Comparison of ENCODE assay signal across 28 cellular contexts in the genomic region with DNA sequence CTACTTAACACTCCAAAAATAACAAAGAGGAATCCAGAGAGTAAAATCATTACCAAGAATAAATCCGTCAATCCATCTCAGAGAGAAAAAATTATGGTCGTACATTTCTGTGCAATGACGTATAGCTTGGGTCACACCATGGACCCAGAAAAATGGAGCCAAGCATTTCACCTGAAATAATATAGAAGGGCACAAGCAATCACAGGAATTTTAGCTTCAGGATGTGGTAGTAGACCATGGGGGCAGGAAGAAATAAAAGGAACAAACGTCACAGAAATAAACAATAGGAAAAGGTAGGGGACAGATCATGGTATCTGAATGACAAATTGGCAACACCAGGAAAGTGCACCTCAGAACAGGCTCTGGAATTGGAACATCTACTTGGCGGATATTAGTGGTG.
"Had no signal": no experiment of that assay in that cellular context is flagged by ENCODE, and none has a peak within 500 bp of the region (broad histone marks: within the 10 kb centered on the region; RNA-seq: fewer than 3 reads in every experiment).

No MANE protein-coding gene starts in this region.

- H3K4me1 ChIP-seq: stomach, suprapubic skin, testis, thyroid gland, tibial nerve, transverse colon, upper lobe of left lung, upper lobe of right lung, uterus had no signal

- DNase-seq: stimulated activated CD4-positive, alpha-beta T cell treated with anti-CD3 and anti-CD28 coated beads, Interleukin-2, amount 100 ng/mL, for 48 hours; stimulated activated CD4-positive, alpha-beta T cell treated with anti-CD3 and anti-CD28 coated beads, Interleukin-4, amount 100 ng/mL, for 1 hour; stimulated activated CD4-positive, alpha-beta T cell treated with anti-CD3 and anti-CD28 coated beads, Interleukin-4, amount 100 ng/mL, for 24 hours; stimulated activated CD4-positive, alpha-beta T cell treated with anti-CD3 and anti-CD28 coated beads, Interleukin-4, amount 100 ng/mL, for 4 hours; stimulated activated CD8-positive, alpha-beta memory T cell treated with anti-CD3 and anti-CD28 coated beads, Interleukin-4, amount 100 ng/mL, for 48 hours; stimulated activated naive B cell treated with anti-CD40 and anti-IgM and Interleukin-4, amounts not matched to agents 10 μg/mL and 1 μg/mL and 100 μg/mL, for 72 hours; stimulated activated naive CD4-positive, alpha-beta T cell; stimulated activated naive CD4-positive, alpha-beta T cell treated with Interleukin-2 at 50 U/mL for 16 hours; stimulated activated naive CD8-positive, alpha-beta T cell treated with anti-CD3 and anti-CD28 coated beads, Interleukin-15, amount 100 ng/mL, for 72 hours; stimulated activated naive CD8-positive, alpha-beta T cell treated with anti-CD3 and anti-CD28 coated beads, Interleukin-15, Interleukin-2, amounts not matched to agents 100 U/mL and 50 U/mL, for 24 hours; stomach; substantia nigra; testis; thyroid gland; tibial artery; transverse colon; trophoblast cell; upper lobe of left lung; upper lobe of right lung; uterus had no signal

- H3K27me3 ChIP-seq: stomach, suprapubic skin, testis, thyroid gland, tibial artery, tibial nerve, transverse colon, upper lobe of left lung, upper lobe of right lung, uterus, vagina had no signal

- H3K4me3 Mint-ChIP-seq: stimulated activated effector memory CD8-positive, alpha-beta T cell treated with anti-CD3 and anti-CD28 coated beads, Interleukin-12 subunit alpha, Interleukin-12 subunit beta, amount 100 ng/mL, for 72 hours; stimulated activated memory B cell treated with anti-CD40 and anti-IgM and Interleukin-4, amounts not matched to agents 10 μg/mL and 1 μg/mL and 100 μg/mL, for 72 hours; stimulated activated naive B cell treated with anti-CD40 and anti-IgM and Interleukin-4, amounts not matched to agents 10 μg/mL and 1 μg/mL and 100 μg/mL, for 72 hours; stimulated activated naive CD8-positive, alpha-beta T cell treated with anti-CD3 and anti-CD28 coated beads, Interleukin-15, amount 100 ng/mL, for 72 hours; stimulated activated naive CD8-positive, alpha-beta T cell treated with anti-CD3 and anti-CD28 coated beads, Interleukin-15, Interleukin-2, amounts not matched to agents 100 ng/mL and 50 ng/mL, for 24 hours; type B pancreatic cell had no signal

- H3K36me3 Mint-ChIP-seq: stimulated activated effector memory CD8-positive, alpha-beta T cell treated with anti-CD3 and anti-CD28 coated beads, Interleukin-12 subunit alpha, Interleukin-12 subunit beta, amount 100 ng/mL, for 72 hours; stimulated activated memory B cell treated with anti-CD40 and anti-IgM and Interleukin-4, amounts not matched to agents 10 μg/mL and 1 μg/mL and 100 μg/mL, for 72 hours; stimulated activated naive B cell treated with anti-CD40 and anti-IgM and Interleukin-4, amounts not matched to agents 10 μg/mL and 1 μg/mL and 100 μg/mL, for 72 hours; type B pancreatic cell had no signal

- H3K9me3 ChIP-seq: stomach, suprapubic skin, testis, thoracic aorta, thyroid gland, tibial artery, tibial nerve, transverse colon, upper lobe of left lung, upper lobe of right lung, uterus, vagina had no signal

- H3K36me3 ChIP-seq: stomach, suprapubic skin, thoracic aorta, thyroid gland, tibial artery, tibial nerve, transverse colon, upper lobe of left lung, upper lobe of right lung, uterus, vagina had no signal

- H3K27ac ChIP-seq: stomach, suprapubic skin, testis, thyroid gland, tibial nerve, transverse colon, upper lobe of left lung, upper lobe of right lung, uterus, vagina had no signal

- H3K9me3 Mint-ChIP-seq: stimulated activated naive CD8-positive, alpha-beta T cell treated with anti-CD3 and anti-CD28 coated beads, Interleukin-15, amount 100 ng/mL, for 72 hours; stimulated activated naive CD8-positive, alpha-beta T cell treated with anti-CD3 and anti-CD28 coated beads, Interleukin-15, Interleukin-2, amounts not matched to agents 100 ng/mL and 50 ng/mL, for 24 hours; type B pancreatic cell had no signal

- ATAC-seq: stimulated activated effector memory CD8-positive, alpha-beta T cell treated with anti-CD3 and anti-CD28 coated beads, Interleukin-12 subunit alpha, Interleukin-12 subunit beta, amount 100 ng/mL, for 72 hours; stimulated activated memory B cell treated with anti-CD40 and anti-IgM and Interleukin-4, amounts not matched to agents 10 μg/mL and 1 μg/mL and 100 μg/mL, for 72 hours; stimulated activated naive B cell treated with anti-CD40 and anti-IgM and Interleukin-4, amounts not matched to agents 10 μg/mL and 1 μg/mL and 100 μg/mL, for 72 hours; stimulated activated naive CD8-positive, alpha-beta T cell treated with anti-CD3 and anti-CD28 coated beads, Interleukin-15, amount 100 ng/mL, for 72 hours; stimulated activated naive CD8-positive, alpha-beta T cell treated with anti-CD3 and anti-CD28 coated beads, Interleukin-15, Interleukin-2, amounts not matched to agents 100 U/mL and 50 U/mL, for 24 hours; upper lobe of right lung had no signal

- H3K4me1 Mint-ChIP-seq: stimulated activated effector memory CD8-positive, alpha-beta T cell treated with anti-CD3 and anti-CD28 coated beads, Interleukin-12 subunit alpha, Interleukin-12 subunit beta, amount 100 ng/mL, for 72 hours; stimulated activated memory B cell treated with anti-CD40 and anti-IgM and Interleukin-4, amounts not matched to agents 10 μg/mL and 1 μg/mL and 100 μg/mL, for 72 hours; stimulated activated naive CD8-positive, alpha-beta T cell treated with anti-CD3 and anti-CD28 coated beads, Interleukin-15, amount 100 ng/mL, for 72 hours had no signal

- H3K27ac Mint-ChIP-seq: stimulated activated effector memory CD8-positive, alpha-beta T cell treated with anti-CD3 and anti-CD28 coated beads, Interleukin-12 subunit alpha, Interleukin-12 subunit beta, amount 100 ng/mL, for 72 hours; stimulated activated memory B cell treated with anti-CD40 and anti-IgM and Interleukin-4, amounts not matched to agents 10 μg/mL and 1 μg/mL and 100 μg/mL, for 72 hours; stimulated activated naive B cell treated with anti-CD40 and anti-IgM and Interleukin-4, amounts not matched to agents 10 μg/mL and 1 μg/mL and 100 μg/mL, for 72 hours; stimulated activated naive CD8-positive, alpha-beta T cell treated with anti-CD3 and anti-CD28 coated beads, Interleukin-15, amount 100 ng/mL, for 72 hours; stimulated activated naive CD8-positive, alpha-beta T cell treated with anti-CD3 and anti-CD28 coated beads, Interleukin-15, Interleukin-2, amounts not matched to agents 100 ng/mL and 50 ng/mL, for 24 hours; type B pancreatic cell had no signal

- H3K27me3 Mint-ChIP-seq: stimulated activated naive B cell treated with anti-CD40 and anti-IgM and Interleukin-4, amounts not matched to agents 10 μg/mL and 1 μg/mL and 100 μg/mL, for 72 hours; stimulated activated naive CD8-positive, alpha-beta T cell treated with anti-CD3 and anti-CD28 coated beads, Interleukin-15, amount 100 ng/mL, for 72 hours; stimulated activated naive CD8-positive, alpha-beta T cell treated with anti-CD3 and anti-CD28 coated beads, Interleukin-15, Interleukin-2, amounts not matched to agents 100 ng/mL and 50 ng/mL, for 24 hours; type B pancreatic cell had no signal

- H3K4me3 ChIP-seq: stomach, suprapubic skin, testis, thoracic aorta, thyroid gland, tibial artery, tibial nerve, transverse colon, upper lobe of left lung, upper lobe of right lung, uterus, vagina had no signal
